16 cellular contexts compared by ENCODE assay signal in genomic region chr1:224626042-224626441, GRCh38.
DNase-seq lines count a peak whose midpoint lies in the region; TF ChIP-seq lines count a peak whose summit lies in the region.
"Had no signal": no experiment of that assay in that cellular context is flagged by ENCODE, and none has a peak within 500 bp of the region (broad histone marks: within the 10 kb centered on the region; RNA-seq: fewer than 3 reads in every experiment).

No MANE protein-coding gene starts in this region.

- no peak overlapping the region for H3K4me3 ChIP-seq in choroid plexus epithelial cell (ENCODE audit: low read depth, low read length)

- DNase-seq in EL (peak; percentile 72), NCI-H526 treated with DMSO at 0.1 percent for 48 hours (lab: John Stamatoyannopoulos, UW) (peak; percentile 21), choroid plexus epithelial cell (ENCODE audit: low read depth) (peak; percentile 71), non-pigmented ciliary epithelial cell (ENCODE audit: low read depth) (peak; percentile 84), NCI-H1092 treated with DMSO at 0.1 percent for 48 hours (lab: John Stamatoyannopoulos, UW) (no peak), COR-L47 (lab: John Stamatoyannopoulos, UW) (no peak), NCI-H2171 (lab: John Stamatoyannopoulos, UW) (no peak), inferior parietal cortex (ENCODE audit: extremely low spot score) (no peak)
- DNase-seq: activated CD8-positive, alpha-beta T cell treated with anti-CD3 and anti-CD28 coated beads for 36 hours; activated effector memory CD4-positive, alpha-beta T cell treated with anti-CD3 and anti-CD28 coated beads, Interleukin-2, amount 50 U/mL, for 16 hours; Caco-2; mesendoderm; NCI-H187 treated with DMSO at 0.1 percent for 48 hours; NCI-H748 treated with DMSO at 0.1 percent for 48 hours; SHP77; small intestine had no signal

- TF ChIP-seq CTCF in choroid plexus epithelial cell (conservative IDR thresholded peaks at IDR 0.05; ENCODE audit: low read depth, low read length): no peak

Comparison
In these comparisons a context has a peak if more than half of its experiments do, and no peak if none do; other contexts are left out.
1. DNase-seq: peak in EL (single experiment), NCI-H526 treated with DMSO at 0.1 percent for 48 hours (single experiment), choroid plexus epithelial cell (single experiment) and non-pigmented ciliary epithelial cell (single experiment); none in NCI-H1092 treated with DMSO at 0.1 percent for 48 hours (single experiment), COR-L47 (single experiment), NCI-H2171 (single experiment) and inferior parietal cortex (single experiment).